1 cellular context compared by ENCODE assay signal in the genomic region with DNA sequence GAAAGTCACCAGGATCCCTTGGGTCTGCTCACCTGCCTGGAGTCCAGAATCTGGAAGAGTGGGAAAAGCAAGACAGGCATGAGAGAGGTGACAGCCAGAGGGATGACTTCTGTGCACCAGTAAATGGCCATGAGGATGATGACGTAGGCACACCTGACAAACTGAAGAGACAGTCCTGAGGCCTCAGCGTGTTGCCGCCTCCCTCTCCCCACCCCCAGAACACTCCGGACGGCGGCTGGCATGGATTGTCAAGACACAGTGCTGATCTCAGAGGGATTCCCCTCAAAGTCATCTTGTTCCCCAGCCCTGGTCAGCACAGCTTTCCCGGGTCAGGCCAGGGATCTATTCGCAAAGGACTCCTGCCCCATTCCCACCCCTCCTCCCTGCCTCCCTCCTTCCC.
TF ChIP-seq lines count a peak whose summit lies in the region.

No MANE protein-coding gene starts in this region.

TF ChIP-seq in HepG2, 621 proteins besides CTCF, POLR2A, EP300 and RAD21:
- TF ChIP-seq, protein P1, sequence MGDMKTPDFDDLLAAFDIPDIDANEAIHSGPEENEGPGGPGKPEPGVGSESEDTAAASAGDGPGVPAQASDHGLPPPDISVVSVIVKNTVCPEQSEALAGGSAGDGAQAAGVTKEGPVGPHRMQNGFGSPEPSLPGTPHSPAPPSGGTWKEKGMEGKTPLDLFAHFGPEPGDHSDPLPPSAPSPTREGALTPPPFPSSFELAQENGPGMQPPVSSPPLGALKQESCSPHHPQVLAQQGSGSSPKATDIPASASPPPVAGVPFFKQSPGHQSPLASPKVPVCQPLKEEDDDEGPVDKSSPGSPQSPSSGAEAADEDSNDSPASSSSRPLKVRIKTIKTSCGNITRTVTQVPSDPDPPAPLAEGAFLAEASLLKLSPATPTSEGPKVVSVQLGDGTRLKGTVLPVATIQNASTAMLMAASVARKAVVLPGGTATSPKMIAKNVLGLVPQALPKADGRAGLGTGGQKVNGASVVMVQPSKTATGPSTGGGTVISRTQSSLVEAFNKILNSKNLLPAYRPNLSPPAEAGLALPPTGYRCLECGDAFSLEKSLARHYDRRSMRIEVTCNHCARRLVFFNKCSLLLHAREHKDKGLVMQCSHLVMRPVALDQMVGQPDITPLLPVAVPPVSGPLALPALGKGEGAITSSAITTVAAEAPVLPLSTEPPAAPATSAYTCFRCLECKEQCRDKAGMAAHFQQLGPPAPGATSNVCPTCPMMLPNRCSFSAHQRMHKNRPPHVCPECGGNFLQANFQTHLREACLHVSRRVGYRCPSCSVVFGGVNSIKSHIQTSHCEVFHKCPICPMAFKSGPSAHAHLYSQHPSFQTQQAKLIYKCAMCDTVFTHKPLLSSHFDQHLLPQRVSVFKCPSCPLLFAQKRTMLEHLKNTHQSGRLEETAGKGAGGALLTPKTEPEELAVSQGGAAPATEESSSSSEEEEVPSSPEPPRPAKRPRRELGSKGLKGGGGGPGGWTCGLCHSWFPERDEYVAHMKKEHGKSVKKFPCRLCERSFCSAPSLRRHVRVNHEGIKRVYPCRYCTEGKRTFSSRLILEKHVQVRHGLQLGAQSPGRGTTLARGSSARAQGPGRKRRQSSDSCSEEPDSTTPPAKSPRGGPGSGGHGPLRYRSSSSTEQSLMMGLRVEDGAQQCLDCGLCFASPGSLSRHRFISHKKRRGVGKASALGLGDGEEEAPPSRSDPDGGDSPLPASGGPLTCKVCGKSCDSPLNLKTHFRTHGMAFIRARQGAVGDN (CRISPR knock-in tag; IDR thresholded peaks at IDR 0.05): peak; percentile 8; the same call in 1 of the 2 replicates
- TF ChIP-seq CEBPB (IDR thresholded peaks at IDR 0.05; ENCODE audit: borderline replicate concordance, low read depth, low read length) (no peak), ISX (CRISPR knock-in tag; conservative IDR thresholded peaks at IDR 0.05) (no peak), POLR2G (IDR thresholded peaks at IDR 0.05; ENCODE audit: low read depth, low read length) (0 out of 2 replicates have a peak, but pooled peaks have one; percentile 3), NFIB (CRISPR knock-in tag; IDR thresholded peaks at IDR 0.05; ENCODE audit: borderline replicate concordance) (no peak)
